8 cellular contexts compared by ENCODE assay signal in the genomic region with DNA sequence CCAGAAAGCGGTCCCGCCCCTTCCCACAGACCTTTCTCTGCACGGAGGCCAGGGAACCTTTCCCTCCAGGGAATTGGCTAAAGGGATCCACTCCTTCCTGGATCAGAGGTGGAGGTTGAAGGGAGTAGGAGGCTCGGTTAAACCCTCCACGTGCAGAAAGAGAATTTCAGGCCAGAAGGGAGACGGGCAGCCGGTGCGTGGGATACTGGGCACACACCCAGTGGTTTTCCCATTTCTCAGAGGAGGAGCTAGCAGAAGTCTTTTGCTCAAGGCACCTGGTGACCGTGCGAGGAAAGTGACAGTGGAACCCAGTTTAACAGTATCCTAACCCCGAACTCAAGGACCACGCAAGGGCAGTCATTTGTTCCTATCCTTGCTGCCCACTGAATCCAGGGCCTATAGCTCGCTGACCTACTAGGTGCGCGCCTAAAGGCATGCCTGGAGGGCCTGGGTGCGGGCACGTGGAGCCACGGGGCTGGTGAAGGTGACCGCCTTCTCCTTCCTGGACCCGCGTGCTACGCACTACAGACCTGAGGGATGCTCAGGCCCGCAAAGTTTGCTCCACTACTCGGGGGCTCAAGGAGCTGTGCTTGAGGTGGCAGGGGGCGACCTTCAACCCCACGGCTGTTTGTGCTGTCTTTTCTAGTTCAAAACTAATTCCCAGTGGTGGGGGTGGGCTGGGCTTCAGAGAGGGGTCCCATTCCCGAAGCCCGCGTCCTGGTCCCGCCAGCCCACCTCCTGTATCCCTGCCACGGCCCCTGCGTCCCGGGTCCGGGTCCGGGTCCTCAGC. TPM values are rescaled to one million over a fixed set of nuclear protein-coding genes. Genes with fewer than 3 reads are reported as not detected.
A peak's percentile ranks its signal among the peaks of the same experiment; 100 is the strongest.
DNase-seq lines count a peak whose midpoint lies in the region; ATAC-seq and TF ChIP-seq lines count a peak whose summit lies in the region.

No MANE protein-coding gene starts in this region.

- H3K9me3 Mint-ChIP-seq in activated naive CD8-positive, alpha-beta T cell (ENCODE audit: low read depth) = no peaks in the 10 kb centered on the region
- H3K9me3 Mint-ChIP-seq in activated naive CD8-positive, alpha-beta T cell treated with anti-CD3 and anti-CD28 coated beads for 36 hours = no peaks in the 10 kb centered on the region
- H3K9me3 Mint-ChIP-seq in brain = peaks cover 0 to 6% (median 0%) of the 10 kb centered on the region in 5 experiments
- H3K9me3 Mint-ChIP-seq in type B pancreatic cell = no peaks in the 10 kb centered on the region

- in situ Hi-C loops in GM13976 (cut with MboI; ENCODE audit: low sequenced_read_pairs, unreplicated experiment) = no loop called here

- H3K27ac Mint-ChIP-seq in activated naive CD8-positive, alpha-beta T cell = peak overlapping the region; percentile 34
- H3K27ac Mint-ChIP-seq in activated naive CD8-positive, alpha-beta T cell treated with anti-CD3 and anti-CD28 coated beads for 36 hours = no peak overlapping the region
- H3K27ac Mint-ChIP-seq in brain (no peak overlapping the region), type B pancreatic cell (no peak overlapping the region)

- peaks cover 7% of the 10 kb centered on the region for H3K4me1 ChIP-seq in lower lobe of right lung

- no peak for ATAC-seq in lower lobe of right lung
- ATAC-seq in HG02763 (IDR thresholded peaks at IDR 0.05; ENCODE audit: unreplicated experiment) = no peak
- ATAC-seq in GM19452 (IDR thresholded peaks at IDR 0.05; ENCODE audit: unreplicated experiment) = no peak

- no peak for DNase-seq in activated naive CD8-positive, alpha-beta T cell treated with anti-CD3 and anti-CD28 coated beads for 36 hours
- peak; percentile 32 for DNase-seq in lower lobe of right lung
- DNase-seq in type B pancreatic cell (ENCODE audit: extremely low spot score, unreplicated experiment) = no peak
- DNase-seq in GM13976 (ENCODE audit: low spot score) = no peak

- H3K9me3 ChIP-seq in lower lobe of right lung = no peaks in the 10 kb centered on the region

- H3K4me1 Mint-ChIP-seq in activated naive CD8-positive, alpha-beta T cell (ENCODE audit: low read depth) = peaks cover 14% of the 10 kb centered on the region
- peaks cover 15% of the 10 kb centered on the region for H3K4me1 Mint-ChIP-seq in activated naive CD8-positive, alpha-beta T cell treated with anti-CD3 and anti-CD28 coated beads for 36 hours
- H3K4me1 Mint-ChIP-seq in brain (peaks cover 21% of the 10 kb centered on the region), type B pancreatic cell (ENCODE audit: unreplicated experiment) (no peaks in the 10 kb centered on the region)

- H3K27ac ChIP-seq in lower lobe of right lung = no peak overlapping the region

- H3K36me3 ChIP-seq in lower lobe of right lung = no peaks in the 10 kb centered on the region

- no peaks in the 10 kb centered on the region for H3K27me3 Mint-ChIP-seq in activated naive CD8-positive, alpha-beta T cell
- H3K27me3 Mint-ChIP-seq in activated naive CD8-positive, alpha-beta T cell treated with anti-CD3 and anti-CD28 coated beads for 36 hours = peaks cover 8% of the 10 kb centered on the region
- H3K27me3 Mint-ChIP-seq in brain (peaks cover 10% of the 10 kb centered on the region), type B pancreatic cell (peaks cover 24% of the 10 kb centered on the region)

- intact Hi-C loops in lower lobe of right lung (cut with DNase I) = no loop called here

- TF ChIP-seq CTCF in brain (conservative IDR thresholded peaks at IDR 0.05) (no peak), lower lobe of right lung (IDR thresholded peaks at IDR 0.05) (no peak), type B pancreatic cell (conservative IDR thresholded peaks at IDR 0.05) (no peak), GM13976 (IDR thresholded peaks at IDR 0.05; ENCODE audit: borderline replicate concordance, control extremely low read depth, extremely low read depth, insufficient read depth, missing control alignments) (no peak)

- H3K27me3 ChIP-seq in lower lobe of right lung (ENCODE audit: low read depth) = peaks cover 25% of the 10 kb centered on the region

- H3K4me3 Mint-ChIP-seq in activated naive CD8-positive, alpha-beta T cell = peak overlapping the region; percentile 53
- no peak overlapping the region for H3K4me3 Mint-ChIP-seq in activated naive CD8-positive, alpha-beta T cell treated with anti-CD3 and anti-CD28 coated beads for 36 hours
- H3K4me3 Mint-ChIP-seq in brain (peak overlapping the region; percentile 35 to 77 (median 70)), type B pancreatic cell (peak overlapping the region; percentile 76)

- no peaks in the 10 kb centered on the region for H3K36me3 Mint-ChIP-seq in activated naive CD8-positive, alpha-beta T cell
- no peaks in the 10 kb centered on the region for H3K36me3 Mint-ChIP-seq in activated naive CD8-positive, alpha-beta T cell treated with anti-CD3 and anti-CD28 coated beads for 36 hours
- H3K36me3 Mint-ChIP-seq in brain (no peaks in the 10 kb centered on the region), type B pancreatic cell (no peaks in the 10 kb centered on the region)

- peak overlapping the region; percentile 33 for H3K4me3 ChIP-seq in lower lobe of right lung

RNA-seq across cellular contexts. Expression of a gene that starts 0.6 kb away (rescaled TPM):
- total RNA-seq in activated naive CD8-positive, alpha-beta T cell treated with anti-CD3 and anti-CD28 coated beads for 36 hours = 1 to 10 TPM; 1.4 to 1.7 TPM
- 0.42 TPM for polyA plus RNA-seq in brain (ENCODE audit: insufficient read depth, low read depth, low replicate concordance)
- total RNA-seq in lower lobe of right lung (10.9 TPM), type B pancreatic cell (ENCODE audit: low replicate concordance) (12.6 and 21.3 TPM in 2 replicates)
